Comparison of ENCODE assay signal across 9 cellular contexts in genomic region chr5:163696270-163696887, GRCh38.
DNase-seq lines count a peak whose midpoint lies in the region; ATAC-seq and TF ChIP-seq lines count a peak whose summit lies in the region.
"Had no signal": no experiment of that assay in that cellular context is flagged by ENCODE, and none has a peak within 500 bp of the region (broad histone marks: within the 10 kb centered on the region; RNA-seq: fewer than 3 reads in every experiment).

No MANE protein-coding gene starts in this region.

- DNase-seq in BJ (ENCODE audit: low read depth), result peak; percentile 16
- peak; percentile 58 for DNase-seq in NCI-H1694 treated with DMSO at 0.1 percent for 48 hours (lab: John Stamatoyannopoulos, UW)
- DNase-seq in WERI-Rb-1, result peak; percentile 63
- peak; percentile 66 for DNase-seq in globus pallidus (ENCODE audit: low spot score)
- no peak for DNase-seq in activated gamma-delta T cell (lab: John Stamatoyannopoulos, UW)

- H2AFZ ChIP-seq in parathyroid adenoma, result no peak overlapping the region

- H3K9ac ChIP-seq in parathyroid adenoma, result no peak overlapping the region

- CTCF ChIA-PET in BJ (lab: Yijun Ruan, JAX), result interaction anchor here (0.9 to 5.2 kb wide), 11 partner anchors 10 to 1511 kb away, joined by 3 to 47 read pairs (median 4); no protein-coding TSS in a partner anchor

- peak; percentile 98 for ATAC-seq in GM18868 (IDR thresholded peaks at IDR 0.05; ENCODE audit: unreplicated experiment)
- peak; percentile 96 for ATAC-seq in HG02973 (IDR thresholded peaks at IDR 0.05; ENCODE audit: unreplicated experiment)

- H3K27ac ChIP-seq in WERI-Rb-1 (no peak overlapping the region), parathyroid adenoma (no peak overlapping the region)
- H3K27ac ChIP-seq: SJSA1 had no signal

- H3K27me3 ChIP-seq in BJ (ENCODE audit: control insufficient read depth, insufficient read depth, low read length), result no peaks in the 10 kb centered on the region
- no peaks in the 10 kb centered on the region for H3K27me3 ChIP-seq in WERI-Rb-1 (ENCODE audit: insufficient read depth, low read depth, severe bottlenecking)
- no peaks in the 10 kb centered on the region for H3K27me3 ChIP-seq in parathyroid adenoma (ENCODE audit: control insufficient read depth, insufficient read depth, low read length)
- H3K27me3 ChIP-seq: SJSA1 had no signal

- no peaks in the 10 kb centered on the region for H3K4me1 ChIP-seq in parathyroid adenoma
- H3K4me1 ChIP-seq: SJSA1 had no signal

- H3K4me2 ChIP-seq in parathyroid adenoma (ENCODE audit: low read length), result no peak overlapping the region

- TF ChIP-seq CTCF in BJ (IDR thresholded peaks at IDR 0.05; ENCODE audit: insufficient read depth, low read depth, low read length) (peak; percentile 77), WERI-Rb-1 (IDR thresholded peaks at IDR 0.05; ENCODE audit: low read depth, low read length) (peak; percentile 78), parathyroid adenoma (IDR thresholded peaks at IDR 0.05) (peak; percentile 11)

- H3K79me2 ChIP-seq in parathyroid adenoma, result no peaks in the 10 kb centered on the region

- H3K9me3 ChIP-seq in WERI-Rb-1 (ENCODE audit: severe bottlenecking), result no peaks in the 10 kb centered on the region
- H3K9me3 ChIP-seq in parathyroid adenoma (ENCODE audit: control insufficient read depth, low read length), result no peaks in the 10 kb centered on the region
- H3K9me3 ChIP-seq: SJSA1 had no signal

- no peak overlapping the region for H3K4me3 ChIP-seq in BJ (ENCODE audit: low read depth, low read length)
- peak overlapping the region; percentile 26 for H3K4me3 ChIP-seq in WERI-Rb-1 (ENCODE audit: low read depth, low read length)
- no peak overlapping the region for H3K4me3 ChIP-seq in parathyroid adenoma (ENCODE audit: low read depth, low read length)
- H3K4me3 ChIP-seq: SJSA1 had no signal

- POLR2A ChIA-PET in BJ (lab: Charles Lee), result no interaction called here

- no peaks in the 10 kb centered on the region for H3K36me3 ChIP-seq in BJ (ENCODE audit: control insufficient read depth, insufficient read depth, low read length)
- H3K36me3 ChIP-seq in WERI-Rb-1, result no peaks in the 10 kb centered on the region
- H3K36me3 ChIP-seq in parathyroid adenoma (ENCODE audit: control insufficient read depth, insufficient read depth, low read length), result no peaks in the 10 kb centered on the region
- H3K36me3 ChIP-seq: SJSA1 had no signal

Comparison
In these comparisons a context has a peak if more than half of its experiments do, and no peak if none do; other contexts are left out.
1. CTCF ChIP-seq: peak in every context shown above with its lines; median percentile 78 in WERI-Rb-1; 77 in BJ; 11 in parathyroid adenoma.